Comparison of ENCODE assay signal across 10 cellular contexts in the genomic region with DNA sequence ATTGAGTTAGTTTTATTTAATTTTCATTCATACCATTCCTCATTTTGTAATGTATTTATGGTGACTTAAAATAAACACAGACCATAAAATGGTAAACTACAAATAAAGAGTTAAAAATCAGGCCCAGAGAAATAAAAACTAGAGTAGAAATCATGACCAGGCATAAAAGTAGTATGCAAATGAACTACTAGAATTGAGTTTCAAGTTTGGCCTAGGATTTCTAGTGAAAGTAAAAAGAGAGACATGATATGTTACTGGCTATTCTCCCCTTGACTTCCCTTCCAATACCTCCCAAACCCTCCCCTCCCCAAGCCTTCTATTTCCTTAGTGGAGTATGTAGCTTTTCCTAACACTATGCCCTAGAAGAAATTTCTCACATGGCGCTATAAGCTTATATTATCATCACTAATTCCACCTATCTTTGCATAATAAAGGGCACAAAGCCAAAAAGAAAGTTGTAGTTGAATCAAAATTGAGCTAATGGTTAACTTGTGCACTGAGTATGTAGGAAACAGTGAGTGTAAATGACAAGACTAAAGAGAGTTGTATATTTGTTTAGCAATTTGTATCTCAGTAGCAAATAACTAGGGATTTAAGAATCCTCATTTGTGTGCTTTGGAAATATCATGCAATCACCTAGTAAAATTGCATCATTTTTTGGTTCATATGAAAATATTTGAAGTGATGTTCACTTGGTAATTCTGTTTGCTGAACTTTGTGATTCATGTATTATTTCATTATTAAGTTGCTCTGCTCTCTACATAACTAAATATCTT. TPM values are rescaled to one million over a fixed set of nuclear protein-coding genes. Genes with fewer than 3 reads are reported as not detected.
DNase-seq lines count a peak whose midpoint lies in the region; ATAC-seq and TF ChIP-seq lines count a peak whose summit lies in the region.
"Had no signal": no experiment of that assay in that cellular context is flagged by ENCODE, and none has a peak within 500 bp of the region (broad histone marks: within the 10 kb centered on the region; RNA-seq: fewer than 3 reads in every experiment).

No MANE protein-coding gene starts in this region.

- H3K4me1 Mint-ChIP-seq in activated naive CD8-positive, alpha-beta T cell treated with anti-CD3 and anti-CD28 coated beads for 36 hours, result peaks cover 10% of the 10 kb centered on the region
- H3K4me1 Mint-ChIP-seq: stimulated activated effector memory CD8-positive, alpha-beta T cell treated with anti-CD3 and anti-CD28 coated beads, Interleukin-12 subunit alpha, Interleukin-12 subunit beta, amount 100 ng/mL, for 72 hours had no signal

- no peaks in the 10 kb centered on the region for H3K79me1 ChIP-seq in mesenchymal stem cell (replicated peaks; ENCODE audit: low read length, poor library complexity, severe bottlenecking)

- POLR2A ChIA-PET in HEK293 (lab: Yijun Ruan, JAX), result no interaction called here

- no peaks in the 10 kb centered on the region for H3K27me3 Mint-ChIP-seq in activated naive CD8-positive, alpha-beta T cell treated with anti-CD3 and anti-CD28 coated beads for 36 hours

- no peak overlapping the region for H3K23ac ChIP-seq in mesenchymal stem cell (ENCODE audit: low read length in 2 of 2)

- H4K8ac ChIP-seq in mesenchymal stem cell (ENCODE audit: low read length), result no peak overlapping the region

- peaks cover 12% of the 10 kb centered on the region for H3K9me3 Mint-ChIP-seq in activated naive CD8-positive, alpha-beta T cell treated with anti-CD3 and anti-CD28 coated beads for 36 hours

- CTCF ChIA-PET in HEK293 (lab: Yijun Ruan, JAX), result interaction anchor here (0.6 to 0.9 kb wide), 2 partner anchors 134 to 136 kb away, joined by 3 to 5 read pairs; no protein-coding TSS in a partner anchor

- H2BK120ac ChIP-seq in mesenchymal stem cell (ENCODE audit: low read depth, low read length), result no peak overlapping the region

- H3K36me3 Mint-ChIP-seq in activated naive CD8-positive, alpha-beta T cell treated with anti-CD3 and anti-CD28 coated beads for 36 hours, result no peaks in the 10 kb centered on the region
- H3K36me3 Mint-ChIP-seq: stimulated activated effector memory CD8-positive, alpha-beta T cell treated with anti-CD3 and anti-CD28 coated beads, Interleukin-12 subunit alpha, Interleukin-12 subunit beta, amount 100 ng/mL, for 72 hours had no signal

- TF ChIP-seq CTCF in HEK293 (tag by site-specific recombination; IDR thresholded peaks at IDR 0.05), result no peak

- H2BK15ac ChIP-seq in mesenchymal stem cell (ENCODE audit: low read depth, poor library complexity, severe bottlenecking), result no peak overlapping the region

- H3K4me1 ChIP-seq in HEK293 (ENCODE audit: control insufficient read depth, insufficient read depth, low read length) (peaks cover 4% of the 10 kb centered on the region; the same call in 1 of the 2 replicates), mesenchymal stem cell (ENCODE audit: control insufficient read depth, insufficient read depth, low read depth, low read length) (peaks cover 2% of the 10 kb centered on the region)

- H2AK5ac ChIP-seq in mesenchymal stem cell (ENCODE audit: low read length, severe bottlenecking), result no peak overlapping the region

- H3K9ac ChIP-seq in mesenchymal stem cell (ENCODE audit: low read length), result peak overlapping the region; percentile 68

- no peak overlapping the region for H2BK12ac ChIP-seq in mesenchymal stem cell (ENCODE audit: low read length in 2 of 2)

- H3K4me2 ChIP-seq in mesenchymal stem cell (ENCODE audit: low read length, poor library complexity, severe bottlenecking), result no peak overlapping the region

- H3K27me3 ChIP-seq in mesenchymal stem cell (ENCODE audit: control insufficient read depth in 1 of 2, insufficient read depth in 1 of 2, low read length in 2 of 2), result no peaks in the 10 kb centered on the region

- H3K27ac ChIP-seq in HEK293 (ENCODE audit: extremely low read depth, low read depth, low read length) (no peak overlapping the region), mesenchymal stem cell (ENCODE audit: low read length, poor library complexity, severe bottlenecking) (no peak overlapping the region)

- no peak overlapping the region for H2AFZ ChIP-seq in mesenchymal stem cell (ENCODE audit: low read depth, low read length)

- H3K4me3 Mint-ChIP-seq in activated naive CD8-positive, alpha-beta T cell treated with anti-CD3 and anti-CD28 coated beads for 36 hours, result no peak overlapping the region
- H3K4me3 Mint-ChIP-seq: stimulated activated effector memory CD8-positive, alpha-beta T cell treated with anti-CD3 and anti-CD28 coated beads, Interleukin-12 subunit alpha, Interleukin-12 subunit beta, amount 100 ng/mL, for 72 hours had no signal

- ATAC-seq in esophagus mucosa, result no peak
- ATAC-seq: stimulated activated effector memory CD8-positive, alpha-beta T cell treated with anti-CD3 and anti-CD28 coated beads, Interleukin-12 subunit alpha, Interleukin-12 subunit beta, amount 100 ng/mL, for 72 hours had no signal

- no peaks in the 10 kb centered on the region for H3K9me3 ChIP-seq in HEK293 (ENCODE audit: control insufficient read depth, insufficient read depth, low read depth, low read length)
- peaks cover 10% of the 10 kb centered on the region for H3K9me3 ChIP-seq in mesenchymal stem cell (ENCODE audit: control insufficient read depth, low read length)

- no peak overlapping the region for H3K4ac ChIP-seq in mesenchymal stem cell (ENCODE audit: low read depth in 1 of 2, low read length in 2 of 2)

- H3K4me3 ChIP-seq in HEK293 (ENCODE audit: low read depth, low read length) (no peak overlapping the region), mesenchymal stem cell (ENCODE audit: insufficient read depth in 1 of 2, low read depth in 1 of 2, low read length in 2 of 2) (no peak overlapping the region)

- H3K36me3 ChIP-seq in HEK293 (ENCODE audit: control insufficient read depth in 2 of 2, insufficient read depth in 1 of 2, low read length in 2 of 2) (no peaks in the 10 kb centered on the region), mesenchymal stem cell (ENCODE audit: control insufficient read depth in 1 of 2, insufficient read depth in 2 of 2, low read depth in 1 of 2, low read length in 2 of 2) (no peaks in the 10 kb centered on the region)

- H3K27ac Mint-ChIP-seq in activated naive CD8-positive, alpha-beta T cell treated with anti-CD3 and anti-CD28 coated beads for 36 hours, result peak overlapping the region; percentile 86
- H3K27ac Mint-ChIP-seq: stimulated activated effector memory CD8-positive, alpha-beta T cell treated with anti-CD3 and anti-CD28 coated beads, Interleukin-12 subunit alpha, Interleukin-12 subunit beta, amount 100 ng/mL, for 72 hours had no signal

- no CpG with 5 or more reads among the region's 1 CpG for WGBS in mesenchymal stem cell

- H4K91ac ChIP-seq in mesenchymal stem cell (ENCODE audit: low read length), result no peak overlapping the region

- H3K18ac ChIP-seq in mesenchymal stem cell (ENCODE audit: low read depth in 1 of 2, low read length in 2 of 2), result no peak overlapping the region

- no peak overlapping the region for H2BK5ac ChIP-seq in mesenchymal stem cell (ENCODE audit: low read depth, low read length, poor library complexity, severe bottlenecking)

- peak; percentile 25 for DNase-seq in EL
- no peak for DNase-seq in activated naive CD8-positive, alpha-beta T cell treated with anti-CD3 and anti-CD28 coated beads for 36 hours
- peak; percentile 2 for DNase-seq in mesenchymal stem cell
- DNase-seq in GOT3 (lab: John Stamatoyannopoulos, UW), result no peak
- no peak for DNase-seq in COLO668 (lab: John Stamatoyannopoulos, UW; ENCODE audit: unreplicated experiment)
- no peak for DNase-seq in activated effector memory CD4-positive, alpha-beta T cell treated with Interleukin-2 at 50 U/mL for 16 hours
- DNase-seq: SW 1271 had no signal

- no peak overlapping the region for H3K14ac ChIP-seq in mesenchymal stem cell (ENCODE audit: low read length in 2 of 2)

TF ChIP-seq in HEK293, 187 proteins besides CTCF, POLR2A, EP300 and RAD21 (continues in another document):
- TF ChIP-seq ZNF791 (tag by site-specific recombination; IDR thresholded peaks at IDR 0.05), result no peak
- no peak for TF ChIP-seq EGR2 (tag by site-specific recombination; IDR thresholded peaks at IDR 0.05; ENCODE audit: low read depth)
- TF ChIP-seq, protein P1, sequence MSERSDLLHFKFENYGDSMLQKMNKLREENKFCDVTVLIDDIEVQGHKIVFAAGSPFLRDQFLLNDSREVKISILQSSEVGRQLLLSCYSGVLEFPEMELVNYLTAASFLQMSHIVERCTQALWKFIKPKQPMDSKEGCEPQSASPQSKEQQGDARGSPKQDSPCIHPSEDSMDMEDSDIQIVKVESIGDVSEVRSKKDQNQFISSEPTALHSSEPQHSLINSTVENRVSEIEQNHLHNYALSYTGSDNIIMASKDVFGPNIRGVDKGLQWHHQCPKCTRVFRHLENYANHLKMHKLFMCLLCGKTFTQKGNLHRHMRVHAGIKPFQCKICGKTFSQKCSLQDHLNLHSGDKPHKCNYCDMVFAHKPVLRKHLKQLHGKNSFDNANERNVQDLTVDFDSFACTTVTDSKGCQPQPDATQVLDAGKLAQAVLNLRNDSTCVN (tag by site-specific recombination; optimal IDR thresholded peaks at IDR 0.05), result no peak
- TF ChIP-seq ZFP37 (tag by site-specific recombination; IDR thresholded peaks at IDR 0.05), result no peak
- TF ChIP-seq, protein P2, sequence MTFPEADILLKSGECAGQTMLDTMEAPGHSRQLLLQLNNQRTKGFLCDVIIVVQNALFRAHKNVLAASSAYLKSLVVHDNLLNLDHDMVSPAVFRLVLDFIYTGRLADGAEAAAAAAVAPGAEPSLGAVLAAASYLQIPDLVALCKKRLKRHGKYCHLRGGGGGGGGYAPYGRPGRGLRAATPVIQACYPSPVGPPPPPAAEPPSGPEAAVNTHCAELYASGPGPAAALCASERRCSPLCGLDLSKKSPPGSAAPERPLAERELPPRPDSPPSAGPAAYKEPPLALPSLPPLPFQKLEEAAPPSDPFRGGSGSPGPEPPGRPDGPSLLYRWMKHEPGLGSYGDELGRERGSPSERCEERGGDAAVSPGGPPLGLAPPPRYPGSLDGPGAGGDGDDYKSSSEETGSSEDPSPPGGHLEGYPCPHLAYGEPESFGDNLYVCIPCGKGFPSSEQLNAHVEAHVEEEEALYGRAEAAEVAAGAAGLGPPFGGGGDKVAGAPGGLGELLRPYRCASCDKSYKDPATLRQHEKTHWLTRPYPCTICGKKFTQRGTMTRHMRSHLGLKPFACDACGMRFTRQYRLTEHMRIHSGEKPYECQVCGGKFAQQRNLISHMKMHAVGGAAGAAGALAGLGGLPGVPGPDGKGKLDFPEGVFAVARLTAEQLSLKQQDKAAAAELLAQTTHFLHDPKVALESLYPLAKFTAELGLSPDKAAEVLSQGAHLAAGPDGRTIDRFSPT (tag by site-specific recombination; IDR thresholded peaks at IDR 0.05), result no peak
- TF ChIP-seq ZSCAN16 (tag by site-specific recombination; IDR thresholded peaks at IDR 0.05), result no peak

RNA-seq across cellular contexts. Expression of a gene that starts 29.7 kb away (rescaled TPM):
- 10 to 100 TPM in 1 of 2 experiments, 1 to 10 TPM in 1; 9.5 to 11.2 TPM for total RNA-seq in activated naive CD8-positive, alpha-beta T cell treated with anti-CD3 and anti-CD28 coated beads for 36 hours
- polyA plus RNA-seq in mesenchymal stem cell (2013, experiment 1 of 2), result 2.0 TPM
- 1.9 TPM for polyA plus RNA-seq in mesenchymal stem cell (2013, experiment 2 of 2)
- total RNA-seq in esophagus mucosa, result 2.7 TPM

RNA-seq across cellular contexts. Expression of a gene that starts 56.6 kb away (rescaled TPM):
- total RNA-seq in activated naive CD8-positive, alpha-beta T cell treated with anti-CD3 and anti-CD28 coated beads for 36 hours, result 10 to 100 TPM; 49.4 to 50.4 TPM
- 50.0 TPM for polyA plus RNA-seq in mesenchymal stem cell (2013, experiment 1 of 2)
- polyA plus RNA-seq in mesenchymal stem cell (2013, experiment 2 of 2), result 49.3 TPM
- total RNA-seq in esophagus mucosa, result 27.5 TPM

Comparison
In these comparisons a context has a peak if more than half of its experiments do, and no peak if none do; other contexts are left out.
1. DNase-seq: peak in EL (single experiment) and mesenchymal stem cell (single experiment); none in activated naive CD8-positive, alpha-beta T cell treated with anti-CD3 and anti-CD28 coated beads for 36 hours (single experiment), GOT3 (single experiment), COLO668 (single experiment) and activated effector memory CD4-positive, alpha-beta T cell treated with Interleukin-2 at 50 U/mL for 16 hours (single experiment).